In genomic region chr2:62642429-62643099, GRCh38 we compare ENCODE assay signal across 1 cellular context.
TF ChIP-seq lines count a peak whose summit lies in the region.

No MANE protein-coding gene starts in this region.

TF ChIP-seq in HepG2, 621 proteins besides CTCF, POLR2A, EP300 and RAD21 (continued from another document and continues in another):
- TF ChIP-seq KLF15 (CRISPR knock-in tag; IDR thresholded peaks at IDR 0.05; ENCODE audit: borderline replicate concordance) (no peak), TEAD3 (CRISPR knock-in tag; optimal IDR thresholded peaks at IDR 0.05; ENCODE audit: borderline replicate concordance) (peak; percentile 75), JDP2 (CRISPR knock-in tag; IDR thresholded peaks at IDR 0.05; ENCODE audit: borderline replicate concordance) (no peak), ZNF275 (CRISPR knock-in tag; IDR thresholded peaks at IDR 0.05; ENCODE audit: borderline replicate concordance) (no peak; the same call in 1 of the 2 replicates), BRD4 (CRISPR knock-in tag; IDR thresholded peaks at IDR 0.05) (peak; percentile 37; the same call in 1 of the 2 replicates), ZFP36 (IDR thresholded peaks at IDR 0.05; ENCODE audit: borderline replicate concordance, low read depth, low read length, partially characterized antibody) (no peak), SIN3A (IDR thresholded peaks at IDR 0.05; ENCODE audit: borderline replicate concordance, low read depth, low read length) (no peak), YY1 (IDR thresholded peaks at IDR 0.05; ENCODE audit: insufficient read depth, insufficient replicate concordance, low read depth, low read length) (no peak), SNAPC2 (CRISPR knock-in tag; IDR thresholded peaks at IDR 0.05) (peak; percentile 62; the same call in 1 of the 2 replicates), SIN3B (IDR thresholded peaks at IDR 0.05; ENCODE audit: low read length) (no peak), XBP1 (CRISPR knock-in tag; IDR thresholded peaks at IDR 0.05) (no peak), BORCS8-MEF2B (CRISPR knock-in tag; IDR thresholded peaks at IDR 0.05) (no peak), NCOA5 (CRISPR knock-in tag; IDR thresholded peaks at IDR 0.05) (no peak), ZSCAN30 (CRISPR knock-in tag; IDR thresholded peaks at IDR 0.05) (no peak), CHD4 (IDR thresholded peaks at IDR 0.05; ENCODE audit: borderline replicate concordance, low read length) (no peak; the same call in 1 of the 2 replicates), ZFX (CRISPR knock-in tag; IDR thresholded peaks at IDR 0.05; ENCODE audit: low read depth) (peak; percentile 71), ARNT2 (CRISPR knock-in tag; IDR thresholded peaks at IDR 0.05; ENCODE audit: low read depth) (no peak; the same call in 1 of the 2 replicates), ZMYM2 (CRISPR knock-in tag; IDR thresholded peaks at IDR 0.05) (peak; percentile 98), TFE3 (CRISPR knock-in tag; IDR thresholded peaks at IDR 0.05) (peak; percentile 86), STAT6 (CRISPR knock-in tag; IDR thresholded peaks at IDR 0.05; ENCODE audit: borderline replicate concordance) (peak; percentile 54; the same call in 1 of the 2 replicates), ZNF503 (CRISPR knock-in tag; IDR thresholded peaks at IDR 0.05) (no peak), HNRNPL (IDR thresholded peaks at IDR 0.05; ENCODE audit: low read depth, low read length) (no peak), FOXA1 (IDR thresholded peaks at IDR 0.05) (no peak; the same call in 1 of the 2 replicates), FOXA1 (CRISPR knock-in tag; IDR thresholded peaks at IDR 0.05) (peak; percentile 83), ZNF556 (CRISPR knock-in tag; IDR thresholded peaks at IDR 0.05; ENCODE audit: borderline replicate concordance) (peak; percentile 54; the same call in 1 of the 2 replicates), ZNF790 (CRISPR knock-in tag; IDR thresholded peaks at IDR 0.05; ENCODE audit: borderline replicate concordance) (no peak), ZNF17 (CRISPR knock-in tag; IDR thresholded peaks at IDR 0.05) (no peak)
- TF ChIP-seq, protein P1, sequence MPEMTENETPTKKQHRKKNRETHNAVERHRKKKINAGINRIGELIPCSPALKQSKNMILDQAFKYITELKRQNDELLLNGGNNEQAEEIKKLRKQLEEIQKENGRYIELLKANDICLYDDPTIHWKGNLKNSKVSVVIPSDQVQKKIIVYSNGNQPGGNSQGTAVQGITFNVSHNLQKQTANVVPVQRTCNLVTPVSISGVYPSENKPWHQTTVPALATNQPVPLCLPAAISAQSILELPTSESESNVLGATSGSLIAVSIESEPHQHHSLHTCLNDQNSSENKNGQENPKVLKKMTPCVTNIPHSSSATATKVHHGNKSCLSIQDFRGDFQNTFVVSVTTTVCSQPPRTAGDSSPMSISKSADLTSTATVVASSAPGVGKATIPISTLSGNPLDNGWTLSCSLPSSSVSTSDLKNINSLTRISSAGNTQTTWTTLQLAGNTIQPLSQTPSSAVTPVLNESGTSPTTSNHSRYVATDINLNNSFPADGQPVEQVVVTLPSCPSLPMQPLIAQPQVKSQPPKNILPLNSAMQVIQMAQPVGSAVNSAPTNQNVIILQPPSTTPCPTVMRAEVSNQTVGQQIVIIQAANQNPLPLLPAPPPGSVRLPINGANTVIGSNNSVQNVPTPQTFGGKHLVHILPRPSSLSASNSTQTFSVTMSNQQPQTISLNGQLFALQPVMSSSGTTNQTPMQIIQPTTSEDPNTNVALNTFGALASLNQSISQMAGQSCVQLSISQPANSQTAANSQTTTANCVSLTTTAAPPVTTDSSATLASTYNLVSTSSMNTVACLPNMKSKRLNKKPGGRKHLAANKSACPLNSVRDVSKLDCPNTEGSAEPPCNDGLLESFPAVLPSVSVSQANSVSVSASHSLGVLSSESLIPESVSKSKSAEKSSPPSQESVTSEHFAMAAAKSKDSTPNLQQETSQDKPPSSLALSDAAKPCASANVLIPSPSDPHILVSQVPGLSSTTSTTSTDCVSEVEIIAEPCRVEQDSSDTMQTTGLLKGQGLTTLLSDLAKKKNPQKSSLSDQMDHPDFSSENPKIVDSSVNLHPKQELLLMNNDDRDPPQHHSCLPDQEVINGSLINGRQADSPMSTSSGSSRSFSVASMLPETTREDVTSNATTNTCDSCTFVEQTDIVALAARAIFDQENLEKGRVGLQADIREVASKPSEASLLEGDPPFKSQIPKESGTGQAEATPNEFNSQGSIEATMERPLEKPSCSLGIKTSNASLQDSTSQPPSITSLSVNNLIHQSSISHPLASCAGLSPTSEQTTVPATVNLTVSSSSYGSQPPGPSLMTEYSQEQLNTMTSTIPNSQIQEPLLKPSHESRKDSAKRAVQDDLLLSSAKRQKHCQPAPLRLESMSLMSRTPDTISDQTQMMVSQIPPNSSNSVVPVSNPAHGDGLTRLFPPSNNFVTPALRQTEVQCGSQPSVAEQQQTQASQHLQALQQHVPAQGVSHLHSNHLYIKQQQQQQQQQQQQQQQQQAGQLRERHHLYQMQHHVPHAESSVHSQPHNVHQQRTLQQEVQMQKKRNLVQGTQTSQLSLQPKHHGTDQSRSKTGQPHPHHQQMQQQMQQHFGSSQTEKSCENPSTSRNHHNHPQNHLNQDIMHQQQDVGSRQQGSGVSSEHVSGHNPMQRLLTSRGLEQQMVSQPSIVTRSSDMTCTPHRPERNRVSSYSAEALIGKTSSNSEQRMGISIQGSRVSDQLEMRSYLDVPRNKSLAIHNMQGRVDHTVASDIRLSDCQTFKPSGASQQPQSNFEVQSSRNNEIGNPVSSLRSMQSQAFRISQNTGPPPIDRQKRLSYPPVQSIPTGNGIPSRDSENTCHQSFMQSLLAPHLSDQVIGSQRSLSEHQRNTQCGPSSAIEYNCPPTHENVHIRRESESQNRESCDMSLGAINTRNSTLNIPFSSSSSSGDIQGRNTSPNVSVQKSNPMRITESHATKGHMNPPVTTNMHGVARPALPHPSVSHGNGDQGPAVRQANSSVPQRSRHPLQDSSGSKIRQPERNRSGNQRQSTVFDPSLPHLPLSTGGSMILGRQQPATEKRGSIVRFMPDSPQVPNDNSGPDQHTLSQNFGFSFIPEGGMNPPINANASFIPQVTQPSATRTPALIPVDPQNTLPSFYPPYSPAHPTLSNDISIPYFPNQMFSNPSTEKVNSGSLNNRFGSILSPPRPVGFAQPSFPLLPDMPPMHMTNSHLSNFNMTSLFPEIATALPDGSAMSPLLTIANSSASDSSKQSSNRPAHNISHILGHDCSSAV (CRISPR knock-in tag; IDR thresholded peaks at IDR 0.05; ENCODE audit: borderline replicate concordance), result no peak
- TF ChIP-seq, protein P2, sequence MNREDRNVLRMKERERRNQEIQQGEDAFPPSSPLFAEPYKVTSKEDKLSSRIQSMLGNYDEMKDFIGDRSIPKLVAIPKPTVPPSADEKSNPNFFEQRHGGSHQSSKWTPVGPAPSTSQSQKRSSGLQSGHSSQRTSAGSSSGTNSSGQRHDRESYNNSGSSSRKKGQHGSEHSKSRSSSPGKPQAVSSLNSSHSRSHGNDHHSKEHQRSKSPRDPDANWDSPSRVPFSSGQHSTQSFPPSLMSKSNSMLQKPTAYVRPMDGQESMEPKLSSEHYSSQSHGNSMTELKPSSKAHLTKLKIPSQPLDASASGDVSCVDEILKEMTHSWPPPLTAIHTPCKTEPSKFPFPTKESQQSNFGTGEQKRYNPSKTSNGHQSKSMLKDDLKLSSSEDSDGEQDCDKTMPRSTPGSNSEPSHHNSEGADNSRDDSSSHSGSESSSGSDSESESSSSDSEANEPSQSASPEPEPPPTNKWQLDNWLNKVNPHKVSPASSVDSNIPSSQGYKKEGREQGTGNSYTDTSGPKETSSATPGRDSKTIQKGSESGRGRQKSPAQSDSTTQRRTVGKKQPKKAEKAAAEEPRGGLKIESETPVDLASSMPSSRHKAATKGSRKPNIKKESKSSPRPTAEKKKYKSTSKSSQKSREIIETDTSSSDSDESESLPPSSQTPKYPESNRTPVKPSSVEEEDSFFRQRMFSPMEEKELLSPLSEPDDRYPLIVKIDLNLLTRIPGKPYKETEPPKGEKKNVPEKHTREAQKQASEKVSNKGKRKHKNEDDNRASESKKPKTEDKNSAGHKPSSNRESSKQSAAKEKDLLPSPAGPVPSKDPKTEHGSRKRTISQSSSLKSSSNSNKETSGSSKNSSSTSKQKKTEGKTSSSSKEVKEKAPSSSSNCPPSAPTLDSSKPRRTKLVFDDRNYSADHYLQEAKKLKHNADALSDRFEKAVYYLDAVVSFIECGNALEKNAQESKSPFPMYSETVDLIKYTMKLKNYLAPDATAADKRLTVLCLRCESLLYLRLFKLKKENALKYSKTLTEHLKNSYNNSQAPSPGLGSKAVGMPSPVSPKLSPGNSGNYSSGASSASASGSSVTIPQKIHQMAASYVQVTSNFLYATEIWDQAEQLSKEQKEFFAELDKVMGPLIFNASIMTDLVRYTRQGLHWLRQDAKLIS (CRISPR knock-in tag; IDR thresholded peaks at IDR 0.05), result 0 out of 2 replicates have a peak, but pooled peaks have one; percentile 9
- TF ChIP-seq, protein P3, sequence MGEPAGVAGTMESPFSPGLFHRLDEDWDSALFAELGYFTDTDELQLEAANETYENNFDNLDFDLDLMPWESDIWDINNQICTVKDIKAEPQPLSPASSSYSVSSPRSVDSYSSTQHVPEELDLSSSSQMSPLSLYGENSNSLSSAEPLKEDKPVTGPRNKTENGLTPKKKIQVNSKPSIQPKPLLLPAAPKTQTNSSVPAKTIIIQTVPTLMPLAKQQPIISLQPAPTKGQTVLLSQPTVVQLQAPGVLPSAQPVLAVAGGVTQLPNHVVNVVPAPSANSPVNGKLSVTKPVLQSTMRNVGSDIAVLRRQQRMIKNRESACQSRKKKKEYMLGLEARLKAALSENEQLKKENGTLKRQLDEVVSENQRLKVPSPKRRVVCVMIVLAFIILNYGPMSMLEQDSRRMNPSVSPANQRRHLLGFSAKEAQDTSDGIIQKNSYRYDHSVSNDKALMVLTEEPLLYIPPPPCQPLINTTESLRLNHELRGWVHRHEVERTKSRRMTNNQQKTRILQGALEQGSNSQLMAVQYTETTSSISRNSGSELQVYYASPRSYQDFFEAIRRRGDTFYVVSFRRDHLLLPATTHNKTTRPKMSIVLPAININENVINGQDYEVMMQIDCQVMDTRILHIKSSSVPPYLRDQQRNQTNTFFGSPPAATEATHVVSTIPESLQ (CRISPR knock-in tag; conservative IDR thresholded peaks at IDR 0.05), result no peak
- TF ChIP-seq, protein P4, sequence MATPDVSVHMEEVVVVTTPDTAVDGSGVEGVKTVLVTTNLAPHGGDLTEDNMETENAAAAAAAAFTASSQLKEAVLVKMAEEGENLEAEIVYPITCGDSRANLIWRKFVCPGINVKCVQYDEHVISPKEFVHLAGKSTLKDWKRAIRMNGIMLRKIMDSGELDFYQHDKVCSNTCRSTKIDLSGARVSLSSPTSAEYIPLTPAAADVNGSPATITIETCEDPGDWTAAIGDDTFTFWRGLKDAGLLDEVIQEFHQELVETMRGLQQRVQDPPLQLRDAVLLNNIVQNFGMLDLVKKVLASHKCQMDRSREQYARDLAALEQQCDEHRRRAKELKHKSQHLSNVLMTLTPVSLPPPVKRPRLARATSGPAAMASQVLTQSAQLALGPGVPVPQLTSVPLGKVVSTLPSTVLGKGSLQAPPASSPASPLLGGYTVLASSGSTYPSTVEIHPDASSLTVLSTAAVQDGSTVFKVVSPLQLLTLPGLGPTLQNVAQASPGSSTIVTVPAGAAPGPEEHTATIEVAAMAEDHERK (CRISPR knock-in tag; IDR thresholded peaks at IDR 0.05; ENCODE audit: low read depth), result no peak
